Comparison of ENCODE assay signal across 8 cellular contexts in genomic region chr17:48326311-48326710, GRCh38.
"Had no signal": no experiment of that assay in that cellular context is flagged by ENCODE, and none has a peak within 500 bp of the region (broad histone marks: within the 10 kb centered on the region; RNA-seq: fewer than 3 reads in every experiment).

No MANE protein-coding gene starts in this region.

- H3K27ac ChIP-seq: GM23248 had no signal

- H3K36me3 ChIP-seq: HAP-1 had no signal

- H3K9ac ChIP-seq: GM23248 had no signal

- H2AFZ ChIP-seq: GM23248 had no signal

- ATAC-seq: HCT116 had no signal

- H3K9me3 ChIP-seq: HAP-1 had no signal

- H3K4me3 ChIP-seq: GM23248, HAP-1 had no signal

- DNase-seq: GM23248, GOT3, H7, HFFc6, Kasumi-1, KG1 had no signal

- H3K4me1 ChIP-seq: HAP-1 had no signal
